14 cellular contexts compared by ENCODE assay signal in the genomic region with DNA sequence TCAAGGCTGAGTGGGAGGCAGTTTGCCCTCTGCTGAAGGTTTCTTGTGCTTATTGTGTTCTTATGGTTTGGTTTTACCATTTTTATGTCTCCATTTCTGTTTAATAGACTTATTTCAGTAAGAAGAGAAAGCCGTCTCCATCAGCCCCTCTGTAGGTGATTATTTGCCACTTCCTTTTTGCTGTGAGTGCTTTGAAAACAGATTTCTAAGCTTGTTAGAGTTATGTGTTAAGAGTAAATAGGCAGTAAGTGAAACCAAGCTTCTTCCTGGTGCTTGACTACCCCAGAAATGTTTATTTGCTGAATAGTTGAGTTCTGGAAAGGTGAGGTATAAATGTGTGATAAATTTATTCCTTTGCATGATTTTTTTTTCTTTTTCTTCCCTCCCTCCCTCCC.
DNase-seq lines count a peak whose midpoint lies in the region; ATAC-seq, FAIRE-seq and TF ChIP-seq lines count a peak whose summit lies in the region.
"Had no signal": no experiment of that assay in that cellular context is flagged by ENCODE, and none has a peak within 500 bp of the region (broad histone marks: within the 10 kb centered on the region; RNA-seq: fewer than 3 reads in every experiment).

No MANE protein-coding gene starts in this region.

- RAD21 ChIA-PET in GM12878 (lab: Charles Lee; ENCODE audit: unreplicated experiment): no interaction called here

- no peak overlapping the region for H3K27ac ChIP-seq in CD8-positive, alpha-beta T cell (ENCODE audit: low read depth, low read length)
- no peak overlapping the region for H3K27ac ChIP-seq in GM12878 (ENCODE audit: control insufficient read depth, insufficient read depth)
- peak overlapping the region; percentile 37 for H3K27ac ChIP-seq in osteoblast (ENCODE audit: low read depth, low read length)
- H3K27ac ChIP-seq in tibial nerve: peak overlapping the region in 1 of 4 donors; percentile 8
- no peak overlapping the region for H3K27ac ChIP-seq in foreskin keratinocyte
- H3K27ac ChIP-seq: right atrium auricular region had no signal

- H3K27ac Mint-ChIP-seq in CD8-positive, alpha-beta T cell: peak overlapping the region; percentile 60

- no peaks in the 10 kb centered on the region for H3K9me3 ChIP-seq in CD8-positive, alpha-beta T cell (ENCODE audit: low read length)
- H3K9me3 ChIP-seq in GM12878 (replicated peaks; ENCODE audit: control insufficient read depth, insufficient read depth, low read length): no peaks in the 10 kb centered on the region
- H3K9me3 ChIP-seq in osteoblast (ENCODE audit: low read depth, low read length): no peaks in the 10 kb centered on the region
- H3K9me3 ChIP-seq in tibial nerve: no peaks in the 10 kb centered on the region
- H3K9me3 ChIP-seq: right atrium auricular region had no signal

- H3K36me3 Mint-ChIP-seq in CD8-positive, alpha-beta T cell: no peaks in the 10 kb centered on the region

- no peaks in the 10 kb centered on the region for H3K27me3 Mint-ChIP-seq in CD8-positive, alpha-beta T cell (ENCODE audit: low read depth)

- peaks cover 50% of the 10 kb centered on the region for H3K4me1 Mint-ChIP-seq in CD8-positive, alpha-beta T cell (ENCODE audit: low read depth)

- SMC1A ChIA-PET in GM12878 (lab: Charles Lee; ENCODE audit: uncharacterized antibody, unreplicated experiment): no interaction called here

- TF ChIP-seq POLR2A in GM12878 (IDR thresholded peaks at IDR 0.05; ENCODE audit: low read depth, low read length) (no peak), tibial nerve (IDR thresholded peaks at IDR 0.05) (no peak)

- no peaks in the 10 kb centered on the region for H4K20me1 ChIP-seq in GM12878 (ENCODE audit: control insufficient read depth, insufficient read depth)
- H4K20me1 ChIP-seq in osteoblast (ENCODE audit: insufficient read depth, low read length): no peaks in the 10 kb centered on the region

- WGBS in GM12878 (ENCODE audit: insufficient coverage, insufficient replicate concordance, low lambda C conversion rate, missing lambda C conversion rate): 0% methylated on average over 1 of the region's 1 CpG
- WGBS in tibial nerve, 2 donors: 64% methylated on average over 1 of the region's 1 CpG

- H3K9ac ChIP-seq in GM12878 (ENCODE audit: control insufficient read depth, insufficient read depth, low read length): no peak overlapping the region

- no peaks in the 10 kb centered on the region for H3K9me3 Mint-ChIP-seq in CD8-positive, alpha-beta T cell

- CTCF ChIA-PET in CD8-positive, alpha-beta T cell (lab: Charles Lee): interaction anchor here (1.2 to 2.0 kb wide), 3 partner anchors 81 to 341 kb away, joined by 3 to 4 read pairs (median 3); no protein-coding TSS in a partner anchor
- CTCF ChIA-PET in GM12878 (lab: Yijun Ruan, JAX): interaction anchor here (1.3 to 3.7 kb wide), 2 partner anchors 21 to 216 kb away, joined by 3 to 17 read pairs; no protein-coding TSS in a partner anchor

- in situ Hi-C loops in GM12878 (cut with MboI): no loop called here

- POLR2A ChIA-PET in CD8-positive, alpha-beta T cell (lab: Charles Lee): no interaction called here
- POLR2A ChIA-PET in GM12878 (lab: Charles Lee): no interaction called here

- FAIRE-seq in GM12878 (lab: Jason Lieb, UNC): no peak
- FAIRE-seq: bronchial epithelial cell, K562 had no signal

- H3K36me3 ChIP-seq in CD8-positive, alpha-beta T cell (ENCODE audit: insufficient read depth, low read length): no peaks in the 10 kb centered on the region
- H3K36me3 ChIP-seq in GM12878 (ENCODE audit: control insufficient read depth in 2 of 2, insufficient read depth in 2 of 2, low read length in 1 of 2) (no peaks in the 10 kb centered on the region), osteoblast (ENCODE audit: insufficient read depth, low read length) (no peaks in the 10 kb centered on the region), tibial nerve (no peaks in the 10 kb centered on the region)
- H3K36me3 ChIP-seq: right atrium auricular region had no signal

- no peak overlapping the region for H3K4me3 Mint-ChIP-seq in CD8-positive, alpha-beta T cell

- H3K27me3 ChIP-seq in CD8-positive, alpha-beta T cell (ENCODE audit: insufficient read depth, low read length): no peaks in the 10 kb centered on the region
- H3K27me3 ChIP-seq in GM12878 (replicated peaks in 1 of 2; ENCODE audit: control insufficient read depth in 2 of 2, insufficient read depth in 2 of 2, low read length in 1 of 2) (no peaks in the 10 kb centered on the region), osteoblast (ENCODE audit: insufficient read depth, low read length) (no peaks in the 10 kb centered on the region), tibial nerve (no peaks in the 10 kb centered on the region), foreskin keratinocyte (no peaks in the 10 kb centered on the region)
- H3K27me3 ChIP-seq: right atrium auricular region had no signal

- no peak for TF ChIP-seq EP300 in GM12878 (IDR thresholded peaks at IDR 0.05; ENCODE audit: borderline replicate concordance in 1 of 2, control insufficient read depth in 1 of 2, low read depth in 2 of 2, low read length in 2 of 2)
- no peak for TF ChIP-seq EP300 in tibial nerve (IDR thresholded peaks at IDR 0.05)

- no peak overlapping the region for H3K4me3 ChIP-seq in CD8-positive, alpha-beta T cell (ENCODE audit: low read depth, low read length)
- no peak overlapping the region for H3K4me3 ChIP-seq in Jurkat, Clone E6-1 (ENCODE audit: low read length)
- no peak overlapping the region for H3K4me3 ChIP-seq in GM12878
- H3K4me3 ChIP-seq in osteoblast (ENCODE audit: insufficient read depth, low read length): no peak overlapping the region
- no peak overlapping the region for H3K4me3 ChIP-seq in tibial nerve
- H3K4me3 ChIP-seq: K562, right atrium auricular region had no signal

- BruUV-seq in GM12878 (replicated peaks; lab: Mats Ljungman, UMichigan): no TSS peak

- ATAC-seq in CD8-positive, alpha-beta T cell: no peak
- ATAC-seq in GM12878 (no peak), foreskin keratinocyte (no peak)
- ATAC-seq: K562 had no signal

- H3K4me1 ChIP-seq in CD8-positive, alpha-beta T cell (ENCODE audit: insufficient read depth, low read length): peaks cover 37% of the 10 kb centered on the region
- H3K4me1 ChIP-seq in GM12878 (ENCODE audit: control insufficient read depth, insufficient read depth, low read length): no peaks in the 10 kb centered on the region
- peaks cover 40% of the 10 kb centered on the region for H3K4me1 ChIP-seq in osteoblast (ENCODE audit: insufficient read depth, low read length)
- peaks cover 0 to 96% (median 21%) of the 10 kb centered on the region in 4 donors for H3K4me1 ChIP-seq in tibial nerve
- H3K4me1 ChIP-seq in foreskin keratinocyte: peaks cover 31% of the 10 kb centered on the region

- intact Hi-C loops in CD8-positive, alpha-beta T cell (cut with DNase I, micrococcal nuclease): loop anchor here (1.0 to 10.0 kb wide), 2 partner anchors 13 to 704 kb away; a partner anchor contains a TSS
- intact Hi-C loops in GM12878 (cut with micrococcal nuclease; ENCODE audit: unreplicated experiment): no loop called here

- H2AFZ ChIP-seq in GM12878 (ENCODE audit: control insufficient read depth, low read depth, low read length) (peak overlapping the region; percentile 16), osteoblast (ENCODE audit: low read length) (peak overlapping the region; percentile 36)

- no peak for DNase-seq in CD8-positive, alpha-beta T cell
- peak; percentile 37 for DNase-seq in Jurkat, Clone E6-1 (ENCODE audit: low read depth, low spot score)
- no peak for DNase-seq in GM12878 (ENCODE audit: low read depth, low spot score)
- no peak for DNase-seq in osteoblast (ENCODE audit: insufficient read length, low spot score, missing footprints)
- no peak for DNase-seq in tibial nerve (ENCODE audit: low spot score in 2 of 2)
- no peak for DNase-seq in foreskin keratinocyte
- DNase-seq in cerebellar nuclear complex (lab: John Stamatoyannopoulos, UW): no peak
- DNase-seq: glutamatergic neuron, NCI-H1930, NCI-H774, SHP77 had no signal

- TF ChIP-seq CTCF in CD8-positive, alpha-beta T cell (IDR thresholded peaks at IDR 0.05): no peak
- no peak for TF ChIP-seq CTCF in GM12878 (IDR thresholded peaks at IDR 0.05 in 2 of 3, conservative IDR thresholded peaks at IDR 0.05 in 1 of 3; ENCODE audit: control insufficient read depth in 2 of 3, extremely low read depth in 1 of 3, insufficient read depth in 1 of 3, low read depth in 3 of 3, low read length in 3 of 3)
- TF ChIP-seq CTCF in osteoblast (IDR thresholded peaks at IDR 0.05; ENCODE audit: extremely low read depth, low read depth, low read length): no peak
- TF ChIP-seq CTCF in tibial nerve (IDR thresholded peaks at IDR 0.05): no peak
- no peak for TF ChIP-seq CTCF in foreskin keratinocyte (conservative IDR thresholded peaks at IDR 0.05)

- H3K79me2 ChIP-seq in GM12878 (ENCODE audit: control insufficient read depth, insufficient read depth, low read length): no peaks in the 10 kb centered on the region
- H3K79me2 ChIP-seq in osteoblast (ENCODE audit: insufficient read depth, low read length): peaks cover 79% of the 10 kb centered on the region

- H3K4me2 ChIP-seq in GM12878 (ENCODE audit: control insufficient read depth, insufficient read depth) (no peak overlapping the region), osteoblast (ENCODE audit: insufficient read depth, low read length) (peak overlapping the region; percentile 62)

- no peak for TF ChIP-seq RAD21 in GM12878 (IDR thresholded peaks at IDR 0.05; ENCODE audit: insufficient read depth, low read depth, low read length)

TF ChIP-seq in GM12878, 131 proteins besides CTCF, POLR2A, EP300 and RAD21 (continues in another document):
- TF ChIP-seq, protein P1, sequence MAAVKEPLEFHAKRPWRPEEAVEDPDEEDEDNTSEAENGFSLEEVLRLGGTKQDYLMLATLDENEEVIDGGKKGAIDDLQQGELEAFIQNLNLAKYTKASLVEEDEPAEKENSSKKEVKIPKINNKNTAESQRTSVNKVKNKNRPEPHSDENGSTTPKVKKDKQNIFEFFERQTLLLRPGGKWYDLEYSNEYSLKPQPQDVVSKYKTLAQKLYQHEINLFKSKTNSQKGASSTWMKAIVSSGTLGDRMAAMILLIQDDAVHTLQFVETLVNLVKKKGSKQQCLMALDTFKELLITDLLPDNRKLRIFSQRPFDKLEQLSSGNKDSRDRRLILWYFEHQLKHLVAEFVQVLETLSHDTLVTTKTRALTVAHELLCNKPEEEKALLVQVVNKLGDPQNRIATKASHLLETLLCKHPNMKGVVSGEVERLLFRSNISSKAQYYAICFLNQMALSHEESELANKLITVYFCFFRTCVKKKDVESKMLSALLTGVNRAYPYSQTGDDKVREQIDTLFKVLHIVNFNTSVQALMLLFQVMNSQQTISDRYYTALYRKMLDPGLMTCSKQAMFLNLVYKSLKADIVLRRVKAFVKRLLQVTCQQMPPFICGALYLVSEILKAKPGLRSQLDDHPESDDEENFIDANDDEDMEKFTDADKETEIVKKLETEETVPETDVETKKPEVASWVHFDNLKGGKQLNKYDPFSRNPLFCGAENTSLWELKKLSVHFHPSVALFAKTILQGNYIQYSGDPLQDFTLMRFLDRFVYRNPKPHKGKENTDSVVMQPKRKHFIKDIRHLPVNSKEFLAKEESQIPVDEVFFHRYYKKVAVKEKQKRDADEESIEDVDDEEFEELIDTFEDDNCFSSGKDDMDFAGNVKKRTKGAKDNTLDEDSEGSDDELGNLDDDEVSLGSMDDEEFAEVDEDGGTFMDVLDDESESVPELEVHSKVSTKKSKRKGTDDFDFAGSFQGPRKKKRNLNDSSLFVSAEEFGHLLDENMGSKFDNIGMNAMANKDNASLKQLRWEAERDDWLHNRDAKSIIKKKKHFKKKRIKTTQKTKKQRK (IDR thresholded peaks at IDR 0.05; ENCODE audit: low read depth, low read length): no peak
